Comparison of ENCODE assay signal across 23 cellular contexts in the genomic region with DNA sequence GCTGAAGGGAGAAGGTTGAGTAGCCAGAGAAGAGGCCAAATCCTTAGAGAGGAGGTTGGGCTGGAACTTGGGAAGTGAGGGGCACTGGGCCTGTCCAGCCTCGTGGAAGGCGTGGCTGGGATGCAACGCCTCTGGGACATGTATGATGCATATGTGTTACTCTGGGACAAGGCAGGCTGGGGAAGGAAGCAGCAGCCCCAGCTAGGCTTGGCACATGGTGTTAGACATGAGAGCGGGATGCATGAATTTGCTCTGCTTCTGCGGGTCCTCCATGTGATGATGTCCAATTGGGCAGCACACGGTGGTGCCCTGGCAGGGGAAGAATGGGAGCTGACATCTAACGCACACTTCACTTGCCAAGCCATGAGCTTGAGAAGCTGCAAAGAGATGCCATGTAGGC.
"Had no signal": no experiment of that assay in that cellular context is flagged by ENCODE, and none has a peak within 500 bp of the region (broad histone marks: within the 10 kb centered on the region; RNA-seq: fewer than 3 reads in every experiment).

No MANE protein-coding gene starts in this region.

- H3K27me3 ChIP-seq: esophagus muscularis mucosa, foreskin keratinocyte, heart right ventricle, right atrium auricular region had no signal

- H3K4me3 ChIP-seq: esophagus muscularis mucosa, heart right ventricle, left ventricle myocardium inferior, lung, right atrium auricular region had no signal

- H3K27ac ChIP-seq: esophagus muscularis mucosa, foreskin keratinocyte, heart right ventricle, left ventricle myocardium inferior, right atrium auricular region, WERI-Rb-1 had no signal

- DNase-seq: activated CD4-positive, alpha-beta memory T cell treated with anti-CD3 and anti-CD28 coated beads for 36 hours; activated CD4-positive, alpha-beta T cell treated with anti-CD3 and anti-CD28 coated beads, Interleukin-2, amount 10 ng/mL, durations not matched to agents 24 days and 14 days; activated CD4-positive, CD25-positive, alpha-beta regulatory T cell treated with anti-CD3 and anti-CD28 coated beads, Interleukin-2, amount 50 U/mL, for 72 hours; activated CD8-positive, alpha-beta memory T cell treated with anti-CD3 and anti-CD28 coated beads, Interleukin-2, amount 50 U/mL, for 4 hours; activated effector memory CD4-positive, alpha-beta T cell treated with anti-CD3 and anti-CD28 coated beads, Interleukin-2, amount 50 U/mL, for 16 hours; activated naive CD4-positive, alpha-beta T cell treated with anti-CD3 and anti-CD28 coated beads for 36 hours; activated naive CD8-positive, alpha-beta T cell treated with anti-CD3 and anti-CD28 coated beads for 36 hours; activated T-cell treated with anti-CD3 and anti-CD28 coated beads, Interleukin-2, amount 50 U/mL, for 1 hour; amniotic stem cell; central memory CD4-positive, alpha-beta T cell; effector CD4-positive, alpha-beta T cell; foreskin keratinocyte; heart right ventricle; left ventricle myocardium inferior; occipital lobe; stimulated activated CD4-positive, alpha-beta T cell treated with anti-CD3 and anti-CD28 coated beads, Interleukin-2, amount 100 ng/mL, for 48 hours; stimulated activated naive CD8-positive, alpha-beta T cell treated with anti-CD3 and anti-CD28 coated beads, Interleukin-15, Interleukin-2, amounts not matched to agents 100 U/mL and 50 U/mL, for 24 hours; SW 1271; T-helper 9 cell; WERI-Rb-1 had no signal

- ATAC-seq: foreskin keratinocyte; heart right ventricle; stimulated activated naive CD8-positive, alpha-beta T cell treated with anti-CD3 and anti-CD28 coated beads, Interleukin-15, Interleukin-2, amounts not matched to agents 100 U/mL and 50 U/mL, for 24 hours had no signal

- H3K36me3 ChIP-seq: heart right ventricle, left ventricle myocardium inferior, right atrium auricular region, WERI-Rb-1 had no signal
